13 cellular contexts compared by ENCODE assay signal in the genomic region with DNA sequence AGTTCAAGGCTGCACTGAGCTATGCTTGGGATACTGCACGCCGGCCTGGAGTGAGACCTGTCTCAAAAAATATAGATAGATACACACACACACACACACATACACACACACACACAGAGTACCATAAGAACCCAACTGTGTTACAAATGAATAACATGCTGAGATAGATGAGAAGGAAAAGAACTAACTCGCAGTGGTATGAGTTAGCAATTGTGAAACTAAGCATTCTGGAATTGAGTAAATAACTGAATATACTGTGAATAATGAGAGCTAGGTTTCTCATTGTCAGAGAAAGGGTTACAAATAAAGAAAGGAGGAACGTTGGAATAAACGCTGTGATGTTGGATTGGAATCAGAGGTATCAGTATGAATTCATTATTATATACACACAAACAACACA. TPM values are rescaled to one million over a fixed set of nuclear protein-coding genes. Genes with fewer than 3 reads are reported as not detected.
DNase-seq lines count a peak whose midpoint lies in the region; ATAC-seq and TF ChIP-seq lines count a peak whose summit lies in the region.
"Had no signal": no experiment of that assay in that cellular context is flagged by ENCODE, and none has a peak within 500 bp of the region (broad histone marks: within the 10 kb centered on the region; RNA-seq: fewer than 3 reads in every experiment).

No MANE protein-coding gene starts in this region.

- H3K9me2 ChIP-seq in hepatocyte (replicated peaks; ENCODE audit: insufficient read depth), result no peaks in the 10 kb centered on the region

- peak; percentile 55 to 69 for ATAC-seq in activated T-cell treated with anti-CD3 and anti-CD28 coated beads, Interleukin-2, amount 50 U/mL, for 4 hours
- ATAC-seq in GM21529 (IDR thresholded peaks at IDR 0.05; ENCODE audit: unreplicated experiment) (peak; percentile 93), HG03103 (IDR thresholded peaks at IDR 0.05; ENCODE audit: low read depth, unreplicated experiment) (peak; percentile 95)
- ATAC-seq in stimulated activated naive CD8-positive, alpha-beta T cell treated with anti-CD3 and anti-CD28 coated beads, Interleukin-15, amount 100 ng/mL, for 72 hours, result peak; percentile 78
- ATAC-seq: sciatic nerve had no signal

- no peaks in the 10 kb centered on the region for H3K27me3 ChIP-seq in hepatocyte
- H3K27me3 ChIP-seq: esophagus muscularis mucosa had no signal

- no peak overlapping the region for H3K27ac ChIP-seq in hepatocyte
- H3K27ac ChIP-seq: esophagus muscularis mucosa, RWPE1 had no signal

- DNase-seq in activated T-cell treated with anti-CD3 and anti-CD28 coated beads, Interleukin-2, amount 50 U/mL, for 4 hours, result no peak
- no peak for DNase-seq in activated T-cell treated with anti-CD3 and anti-CD28 coated beads, Interleukin-2, amount 50 U/mL, for 1 hour
- no peak for DNase-seq in stimulated activated naive CD8-positive, alpha-beta T cell treated with anti-CD3 and anti-CD28 coated beads, Interleukin-15, amount 100 ng/mL, for 72 hours
- DNase-seq in GM03348 (ENCODE audit: low spot score), result no peak
- DNase-seq in NCI-H526 treated with DMSO at 0.1 percent for 48 hours (lab: John Stamatoyannopoulos, UW), result no peak
- no peak for DNase-seq in hepatocyte (ENCODE audit: low spot score)
- DNase-seq: DMS79, immature natural killer cell had no signal

- H2AFZ ChIP-seq in hepatocyte, result no peak overlapping the region

- H3K4me3 Mint-ChIP-seq in activated T-cell treated with anti-CD3 and anti-CD28 coated beads, Interleukin-2, amount 50 U/mL, for 4 hours, result no peak overlapping the region
- H3K4me3 Mint-ChIP-seq in stimulated activated naive CD8-positive, alpha-beta T cell treated with anti-CD3 and anti-CD28 coated beads, Interleukin-15, amount 100 ng/mL, for 72 hours, result no peak overlapping the region
- H3K4me3 Mint-ChIP-seq: immature natural killer cell had no signal

- H3K27me3 Mint-ChIP-seq in activated T-cell treated with anti-CD3 and anti-CD28 coated beads, Interleukin-2, amount 50 U/mL, for 4 hours (ENCODE audit: low read depth), result peaks cover 23% of the 10 kb centered on the region
- peaks cover 10% of the 10 kb centered on the region for H3K27me3 Mint-ChIP-seq in stimulated activated naive CD8-positive, alpha-beta T cell treated with anti-CD3 and anti-CD28 coated beads, Interleukin-15, amount 100 ng/mL, for 72 hours

- no peak overlapping the region for H3K4me3 ChIP-seq in hepatocyte
- H3K4me3 ChIP-seq: esophagus muscularis mucosa had no signal

- H3K27ac Mint-ChIP-seq in stimulated activated naive CD8-positive, alpha-beta T cell treated with anti-CD3 and anti-CD28 coated beads, Interleukin-15, amount 100 ng/mL, for 72 hours, result no peak overlapping the region
- H3K27ac Mint-ChIP-seq: immature natural killer cell had no signal

- H3K36me3 Mint-ChIP-seq in activated T-cell treated with anti-CD3 and anti-CD28 coated beads, Interleukin-2, amount 50 U/mL, for 4 hours (ENCODE audit: insufficient read depth), result no peaks in the 10 kb centered on the region
- H3K36me3 Mint-ChIP-seq: immature natural killer cell had no signal

- no peaks in the 10 kb centered on the region for H4K20me1 ChIP-seq in hepatocyte (ENCODE audit: insufficient read depth, poor library complexity, severe bottlenecking)

- H3K4me2 ChIP-seq in hepatocyte, result no peak overlapping the region

- no peak for TF ChIP-seq CTCF in hepatocyte (IDR thresholded peaks at IDR 0.05; ENCODE audit: poor library complexity)

- no peaks in the 10 kb centered on the region for H3K4me1 Mint-ChIP-seq in activated T-cell treated with anti-CD3 and anti-CD28 coated beads, Interleukin-2, amount 50 U/mL, for 4 hours (ENCODE audit: low read depth)
- H3K4me1 Mint-ChIP-seq in stimulated activated naive CD8-positive, alpha-beta T cell treated with anti-CD3 and anti-CD28 coated beads, Interleukin-15, amount 100 ng/mL, for 72 hours, result peaks cover 5% of the 10 kb centered on the region
- H3K4me1 Mint-ChIP-seq: immature natural killer cell had no signal

- no peaks in the 10 kb centered on the region for H3K36me3 ChIP-seq in hepatocyte (replicated peaks; ENCODE audit: insufficient read depth, low read depth)

- H3K9me3 Mint-ChIP-seq in activated T-cell treated with anti-CD3 and anti-CD28 coated beads, Interleukin-2, amount 50 U/mL, for 4 hours, result no peaks in the 10 kb centered on the region
- no peaks in the 10 kb centered on the region for H3K9me3 Mint-ChIP-seq in stimulated activated naive CD8-positive, alpha-beta T cell treated with anti-CD3 and anti-CD28 coated beads, Interleukin-15, amount 100 ng/mL, for 72 hours
- H3K9me3 Mint-ChIP-seq: immature natural killer cell had no signal

- H3K9me3 ChIP-seq in hepatocyte (ENCODE audit: low read depth), result no peaks in the 10 kb centered on the region
- H3K9me3 ChIP-seq: esophagus muscularis mucosa had no signal

- H3K4me1 ChIP-seq in hepatocyte (ENCODE audit: insufficient read depth), result no peaks in the 10 kb centered on the region
- H3K4me1 ChIP-seq: esophagus muscularis mucosa had no signal

- H3K79me2 ChIP-seq in hepatocyte, result no peaks in the 10 kb centered on the region

- WGBS in hepatocyte (ENCODE audit: low lambda C conversion rate, missing lambda C conversion rate), result 93% methylated on average over 5 of the region's 5 CpGs

RNA-seq across cellular contexts. Expression of gene FAXC, which starts 14.6 kb away (rescaled TPM):
- not detected for total RNA-seq in activated T-cell treated with anti-CD3 and anti-CD28 coated beads, Interleukin-2, amount 50 U/mL, for 4 hours
- 5.3 and 8.9 TPM in 2 replicates for total RNA-seq in hepatocyte
- polyA plus RNA-seq in hepatocyte, result 6.5 and 8.3 TPM in 2 replicates
- polyA plus RNA-seq: immature natural killer cell had no signal

RNA-seq across cellular contexts. Expression of gene COQ3, which starts 30.0 kb away (rescaled TPM):
- total RNA-seq in activated T-cell treated with anti-CD3 and anti-CD28 coated beads, Interleukin-2, amount 50 U/mL, for 4 hours, result 10 to 100 TPM; 18.3 to 23.3 (median 18.6) TPM
- total RNA-seq in hepatocyte, result 5.7 and 5.9 TPM in 2 replicates
- 4.7 and 8.2 TPM in 2 replicates for polyA plus RNA-seq in hepatocyte
